Comparison of ENCODE assay signal across 1 cellular context in the genomic region with DNA sequence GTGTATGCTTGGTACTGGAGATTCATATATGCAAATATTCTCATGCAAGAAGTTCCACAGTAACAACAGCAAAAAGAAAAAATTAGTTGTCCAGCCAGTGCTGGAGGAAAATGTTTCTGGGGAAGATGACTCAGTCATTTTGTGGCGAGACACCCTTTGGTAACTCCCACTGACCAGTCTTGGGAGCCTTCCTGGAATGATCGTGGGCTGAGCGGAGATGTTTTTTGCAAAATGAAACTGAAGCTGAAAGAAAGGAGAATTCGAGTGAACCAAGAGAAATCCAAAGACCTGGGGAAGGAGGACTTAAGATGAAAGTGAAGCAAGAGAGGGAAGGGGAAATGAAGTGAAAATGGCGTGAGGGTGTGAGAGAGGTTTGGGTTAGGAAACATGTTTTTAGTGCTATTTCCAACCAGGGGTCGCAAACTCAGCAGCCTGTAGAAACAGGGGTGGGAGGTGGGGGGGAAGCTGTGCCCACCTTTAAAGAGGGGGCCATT.
TF ChIP-seq lines count a peak whose summit lies in the region.

No MANE protein-coding gene starts in this region.

TF ChIP-seq in A549, 52 proteins besides CTCF, POLR2A, EP300 and RAD21 (continued from another document):
- no peak for TF ChIP-seq ESRRA (IDR thresholded peaks at IDR 0.05; ENCODE audit: borderline replicate concordance, low read length)
- TF ChIP-seq MYC (IDR thresholded peaks at IDR 0.05; ENCODE audit: borderline replicate concordance, low read length), result no peak
- TF ChIP-seq TP53 (CRISPR knock-in tag; IDR thresholded peaks at IDR 0.05), result no peak
- TF ChIP-seq ZC3H11A (IDR thresholded peaks at IDR 0.05), result no peak
- TF ChIP-seq CBX8 (IDR thresholded peaks at IDR 0.05), result no peak
- TF ChIP-seq POLR2AphosphoS2 (conservative IDR thresholded peaks at IDR 0.05; ENCODE audit: low read length), result no peak
- TF ChIP-seq ZNF302 (CRISPR knock-in tag; IDR thresholded peaks at IDR 0.05), result no peak
- TF ChIP-seq MAFK (IDR thresholded peaks at IDR 0.05; ENCODE audit: partially characterized antibody), result peak; percentile 85
- TF ChIP-seq KDM1A (IDR thresholded peaks at IDR 0.05; ENCODE audit: low read depth), result no peak
- no peak for TF ChIP-seq HMGXB4 (CRISPR knock-in tag; IDR thresholded peaks at IDR 0.05; ENCODE audit: borderline replicate concordance)
- TF ChIP-seq FOSL2 (IDR thresholded peaks at IDR 0.05), result no peak; the same call in 1 of the 2 replicates
- peak; percentile 81 for TF ChIP-seq FOSL2 (CRISPR knock-in tag; IDR thresholded peaks at IDR 0.05)
- TF ChIP-seq NR3C1 (IDR thresholded peaks at IDR 0.05), result no peak
- no peak for TF ChIP-seq ZFP36 (IDR thresholded peaks at IDR 0.05; ENCODE audit: borderline replicate concordance, partially characterized antibody)
- TF ChIP-seq HEYL (CRISPR knock-in tag; IDR thresholded peaks at IDR 0.05), result no peak; the same call in 1 of the 2 replicates
- TF ChIP-seq NFE2L2 (conservative IDR thresholded peaks at IDR 0.05; ENCODE audit: low read length), result 0 out of 2 replicates have a peak, but pooled peaks have one; percentile 6
- TF ChIP-seq, protein P1, sequence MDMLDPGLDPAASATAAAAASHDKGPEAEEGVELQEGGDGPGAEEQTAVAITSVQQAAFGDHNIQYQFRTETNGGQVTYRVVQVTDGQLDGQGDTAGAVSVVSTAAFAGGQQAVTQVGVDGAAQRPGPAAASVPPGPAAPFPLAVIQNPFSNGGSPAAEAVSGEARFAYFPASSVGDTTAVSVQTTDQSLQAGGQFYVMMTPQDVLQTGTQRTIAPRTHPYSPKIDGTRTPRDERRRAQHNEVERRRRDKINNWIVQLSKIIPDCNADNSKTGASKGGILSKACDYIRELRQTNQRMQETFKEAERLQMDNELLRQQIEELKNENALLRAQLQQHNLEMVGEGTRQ (IDR thresholded peaks at IDR 0.05), result no peak
TF ChIP-seq in A549: peak in this region for 4.
